Comparison of ENCODE assay signal across 2 cellular contexts in genomic region chr2:19784456-19784855, GRCh38.
TF ChIP-seq lines count a peak whose summit lies in the region.

No MANE protein-coding gene starts in this region.

TF ChIP-seq in IMR-90, 13 proteins besides CTCF, POLR2A, EP300 and RAD21:
- no peak for TF ChIP-seq MAFK (IDR thresholded peaks at IDR 0.05; ENCODE audit: low read depth, low read length)
- no peak for TF ChIP-seq NFE2L2 (IDR thresholded peaks at IDR 0.05; ENCODE audit: low read depth, low read length)
- TF ChIP-seq CEBPB (IDR thresholded peaks at IDR 0.05; ENCODE audit: low read depth, low read length), result no peak
- no peak for TF ChIP-seq BHLHE40 (IDR thresholded peaks at IDR 0.05; ENCODE audit: low read depth, low read length)
- no peak for TF ChIP-seq MAZ (IDR thresholded peaks at IDR 0.05; ENCODE audit: borderline replicate concordance, low read depth, low read length)
- no peak for TF ChIP-seq MXI1 (IDR thresholded peaks at IDR 0.05; ENCODE audit: borderline replicate concordance, low read depth, low read length)
- TF ChIP-seq FOS (IDR thresholded peaks at IDR 0.05; ENCODE audit: low read depth, low read length), result no peak
- no peak for TF ChIP-seq CHD1 (IDR thresholded peaks at IDR 0.05; ENCODE audit: low read depth, low read length)
- no peak for TF ChIP-seq SMC3 (IDR thresholded peaks at IDR 0.05; ENCODE audit: low read depth, low read length)
- TF ChIP-seq ELK1 (IDR thresholded peaks at IDR 0.05; ENCODE audit: borderline replicate concordance, low read depth, low read length), result no peak
- TF ChIP-seq RFX5 (IDR thresholded peaks at IDR 0.05; ENCODE audit: low read depth, low read length), result no peak
- TF ChIP-seq USF2 (IDR thresholded peaks at IDR 0.05; ENCODE audit: low read depth, low read length), result no peak

TF ChIP-seq in H1, 55 proteins besides CTCF, POLR2A, EP300 and RAD21:
- TF ChIP-seq NRF1 (IDR thresholded peaks at IDR 0.05; ENCODE audit: low read depth, low read length) (no peak), CHD1 (IDR thresholded peaks at IDR 0.05; ENCODE audit: low read depth, low read length) (no peak), PHF8 (conservative IDR thresholded peaks at IDR 0.05; ENCODE audit: low read depth, low read length) (no peak), GTF2F1 (IDR thresholded peaks at IDR 0.05; ENCODE audit: borderline replicate concordance, low read depth, low read length) (no peak), SP2 (IDR thresholded peaks at IDR 0.05; ENCODE audit: low read length) (no peak), RXRA (IDR thresholded peaks at IDR 0.05; ENCODE audit: insufficient read depth, low read depth, low read length) (no peak), JUND (IDR thresholded peaks at IDR 0.05; ENCODE audit: low read length) (no peak), CHD2 (IDR thresholded peaks at IDR 0.05; ENCODE audit: low read length) (no peak), TBP (IDR thresholded peaks at IDR 0.05; ENCODE audit: low read depth, low read length) (no peak), KDM4A (IDR thresholded peaks at IDR 0.05; ENCODE audit: low read depth, low read length, severe bottlenecking) (no peak), POU5F1 (IDR thresholded peaks at IDR 0.05; ENCODE audit: low read depth, low read length) (no peak), CHD7 (IDR thresholded peaks at IDR 0.05; ENCODE audit: insufficient replicate concordance, low read length) (no peak), POLR2AphosphoS5 (IDR thresholded peaks at IDR 0.05; ENCODE audit: low read depth, low read length) (no peak), SUZ12 (IDR thresholded peaks at IDR 0.05; ENCODE audit: low read length) (no peak), BCL11A (IDR thresholded peaks at IDR 0.05; ENCODE audit: low read depth in 2 of 2, low read length in 2 of 2) (no peak), RBBP5 (IDR thresholded peaks at IDR 0.05; ENCODE audit: borderline replicate concordance, low read depth, low read length) (no peak), SIRT6 (IDR thresholded peaks at IDR 0.05; ENCODE audit: low read length) (no peak), TAF1 (IDR thresholded peaks at IDR 0.05; ENCODE audit: low read depth, low read length) (no peak), USF2 (IDR thresholded peaks at IDR 0.05; ENCODE audit: low read length) (no peak), CEBPB (IDR thresholded peaks at IDR 0.05; ENCODE audit: low read depth, low read length) (no peak)
